Comparison of ENCODE assay signal across 1 cellular context in genomic region chr14:35534130-35534883, GRCh38.
TF ChIP-seq lines count a peak whose summit lies in the region.

Gene INSM2 (plus strand): TSS chr14:35534164. CDS start chr14:35534253, 89 bp downstream.

TF ChIP-seq in HepG2, 621 proteins besides CTCF, POLR2A, EP300 and RAD21 (continued from another document):
- TF ChIP-seq ZMAT5 (CRISPR knock-in tag; IDR thresholded peaks at IDR 0.05; ENCODE audit: borderline replicate concordance, low read depth) (0 out of 2 replicates have a peak, but pooled peaks have one; percentile 66), HOXA9 (CRISPR knock-in tag; IDR thresholded peaks at IDR 0.05; ENCODE audit: borderline replicate concordance) (no peak), TFAP4 (IDR thresholded peaks at IDR 0.05; ENCODE audit: borderline replicate concordance, low read depth) (no peak), CC2D1A (CRISPR knock-in tag; IDR thresholded peaks at IDR 0.05) (no peak)
- TF ChIP-seq, protein P1, sequence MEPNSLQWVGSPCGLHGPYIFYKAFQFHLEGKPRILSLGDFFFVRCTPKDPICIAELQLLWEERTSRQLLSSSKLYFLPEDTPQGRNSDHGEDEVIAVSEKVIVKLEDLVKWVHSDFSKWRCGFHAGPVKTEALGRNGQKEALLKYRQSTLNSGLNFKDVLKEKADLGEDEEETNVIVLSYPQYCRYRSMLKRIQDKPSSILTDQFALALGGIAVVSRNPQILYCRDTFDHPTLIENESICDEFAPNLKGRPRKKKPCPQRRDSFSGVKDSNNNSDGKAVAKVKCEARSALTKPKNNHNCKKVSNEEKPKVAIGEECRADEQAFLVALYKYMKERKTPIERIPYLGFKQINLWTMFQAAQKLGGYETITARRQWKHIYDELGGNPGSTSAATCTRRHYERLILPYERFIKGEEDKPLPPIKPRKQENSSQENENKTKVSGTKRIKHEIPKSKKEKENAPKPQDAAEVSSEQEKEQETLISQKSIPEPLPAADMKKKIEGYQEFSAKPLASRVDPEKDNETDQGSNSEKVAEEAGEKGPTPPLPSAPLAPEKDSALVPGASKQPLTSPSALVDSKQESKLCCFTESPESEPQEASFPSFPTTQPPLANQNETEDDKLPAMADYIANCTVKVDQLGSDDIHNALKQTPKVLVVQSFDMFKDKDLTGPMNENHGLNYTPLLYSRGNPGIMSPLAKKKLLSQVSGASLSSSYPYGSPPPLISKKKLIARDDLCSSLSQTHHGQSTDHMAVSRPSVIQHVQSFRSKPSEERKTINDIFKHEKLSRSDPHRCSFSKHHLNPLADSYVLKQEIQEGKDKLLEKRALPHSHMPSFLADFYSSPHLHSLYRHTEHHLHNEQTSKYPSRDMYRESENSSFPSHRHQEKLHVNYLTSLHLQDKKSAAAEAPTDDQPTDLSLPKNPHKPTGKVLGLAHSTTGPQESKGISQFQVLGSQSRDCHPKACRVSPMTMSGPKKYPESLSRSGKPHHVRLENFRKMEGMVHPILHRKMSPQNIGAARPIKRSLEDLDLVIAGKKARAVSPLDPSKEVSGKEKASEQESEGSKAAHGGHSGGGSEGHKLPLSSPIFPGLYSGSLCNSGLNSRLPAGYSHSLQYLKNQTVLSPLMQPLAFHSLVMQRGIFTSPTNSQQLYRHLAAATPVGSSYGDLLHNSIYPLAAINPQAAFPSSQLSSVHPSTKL (CRISPR knock-in tag; IDR thresholded peaks at IDR 0.05) = no peak
